ENCODE assay signal across 1 cellular context in genomic region chr20:41142914-41143313, GRCh38.
TF ChIP-seq lines count a peak whose summit lies in the region.

No MANE protein-coding gene starts in this region.

TF ChIP-seq in GM12878, 131 proteins besides CTCF, POLR2A, EP300 and RAD21 (continued from another document):
- TF ChIP-seq PRDM15 (CRISPR knock-in tag; IDR thresholded peaks at IDR 0.05), result no peak
- TF ChIP-seq HCFC1 (IDR thresholded peaks at IDR 0.05; ENCODE audit: low read length), result no peak
- no peak for TF ChIP-seq TCF7 (IDR thresholded peaks at IDR 0.05; ENCODE audit: borderline replicate concordance)
- TF ChIP-seq CEBPZ (IDR thresholded peaks at IDR 0.05; ENCODE audit: low read depth, low read length), result no peak
- TF ChIP-seq WRNIP1 (IDR thresholded peaks at IDR 0.05; ENCODE audit: borderline replicate concordance, low read depth, low read length), result 0 out of 2 replicates have a peak, but pooled peaks have one; percentile 9
